ENCODE assay signal across 1 cellular context in the genomic region with DNA sequence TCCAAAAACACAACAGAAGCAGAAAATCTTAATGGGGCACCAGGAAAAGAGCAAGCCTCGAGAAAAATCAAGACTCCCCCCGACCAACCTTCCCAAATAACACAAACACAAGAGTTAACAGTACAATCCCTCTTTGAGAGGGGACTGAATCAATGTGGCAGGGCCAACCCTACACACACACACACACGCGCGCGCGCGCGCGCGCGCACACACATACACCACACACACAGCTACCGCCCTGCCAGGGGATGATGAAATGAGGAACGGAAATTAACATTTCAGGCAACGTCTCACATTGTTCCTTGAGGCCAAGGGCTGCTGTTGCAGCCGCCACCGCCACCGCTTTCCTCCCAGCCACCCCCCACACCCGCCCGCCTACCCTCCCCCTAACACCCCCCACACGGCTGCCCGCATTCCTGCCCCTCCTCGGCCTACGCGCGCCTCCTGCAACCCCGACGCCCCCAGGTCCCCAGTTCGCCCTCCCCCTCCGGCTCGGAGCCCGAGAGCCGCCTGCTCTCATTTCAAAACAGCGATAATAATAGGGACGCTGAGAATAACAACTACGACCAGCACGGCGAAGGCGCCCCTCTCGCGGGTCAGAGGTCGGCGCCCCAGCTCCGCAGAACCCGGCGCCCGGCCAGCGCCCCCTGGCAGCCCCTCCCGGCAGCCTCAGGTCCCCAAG.
TF ChIP-seq lines count a peak whose summit lies in the region.

No MANE protein-coding gene starts in this region.

TF ChIP-seq in WTC11, 78 proteins besides CTCF, POLR2A, EP300 and RAD21 (continued from another document):
- TF ChIP-seq, protein P1, sequence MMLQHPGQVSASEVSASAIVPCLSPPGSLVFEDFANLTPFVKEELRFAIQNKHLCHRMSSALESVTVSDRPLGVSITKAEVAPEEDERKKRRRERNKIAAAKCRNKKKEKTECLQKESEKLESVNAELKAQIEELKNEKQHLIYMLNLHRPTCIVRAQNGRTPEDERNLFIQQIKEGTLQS (CRISPR knock-in tag; conservative IDR thresholded peaks at IDR 0.05), result peak; percentile 74
- TF ChIP-seq SMAD3 (CRISPR knock-in tag; IDR thresholded peaks at IDR 0.05; ENCODE audit: borderline replicate concordance), result no peak
- peak; percentile 98 for TF ChIP-seq GABPB1 (CRISPR knock-in tag; IDR thresholded peaks at IDR 0.05)
